In the genomic region with DNA sequence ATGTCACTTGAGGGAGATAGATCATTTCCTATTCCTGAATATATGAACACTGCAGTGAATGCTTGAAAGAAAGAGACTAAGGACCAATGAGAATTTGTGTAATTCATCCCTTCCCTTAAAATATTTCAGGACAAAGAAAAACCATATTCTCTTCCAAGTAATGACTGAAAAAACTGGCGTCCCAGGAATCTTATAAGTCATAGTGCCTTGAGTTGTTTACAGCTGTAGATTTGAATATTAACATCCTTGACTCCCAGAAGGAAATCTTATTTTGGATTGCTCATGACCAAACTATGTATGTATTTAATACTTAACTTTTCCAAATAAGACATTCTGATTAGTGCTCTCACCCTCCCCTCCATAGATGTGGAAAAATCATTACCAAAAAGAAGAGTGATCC, we compare ENCODE assay signal across 1 cellular context.
TF ChIP-seq lines count a peak whose summit lies in the region.

No MANE protein-coding gene starts in this region.

TF ChIP-seq in SK-N-SH treated with all-trans-retinoic acid at 6 μM for 48 hours, 23 proteins besides CTCF, POLR2A, EP300 and RAD21 (continued from another document):
- TF ChIP-seq, protein P1, sequence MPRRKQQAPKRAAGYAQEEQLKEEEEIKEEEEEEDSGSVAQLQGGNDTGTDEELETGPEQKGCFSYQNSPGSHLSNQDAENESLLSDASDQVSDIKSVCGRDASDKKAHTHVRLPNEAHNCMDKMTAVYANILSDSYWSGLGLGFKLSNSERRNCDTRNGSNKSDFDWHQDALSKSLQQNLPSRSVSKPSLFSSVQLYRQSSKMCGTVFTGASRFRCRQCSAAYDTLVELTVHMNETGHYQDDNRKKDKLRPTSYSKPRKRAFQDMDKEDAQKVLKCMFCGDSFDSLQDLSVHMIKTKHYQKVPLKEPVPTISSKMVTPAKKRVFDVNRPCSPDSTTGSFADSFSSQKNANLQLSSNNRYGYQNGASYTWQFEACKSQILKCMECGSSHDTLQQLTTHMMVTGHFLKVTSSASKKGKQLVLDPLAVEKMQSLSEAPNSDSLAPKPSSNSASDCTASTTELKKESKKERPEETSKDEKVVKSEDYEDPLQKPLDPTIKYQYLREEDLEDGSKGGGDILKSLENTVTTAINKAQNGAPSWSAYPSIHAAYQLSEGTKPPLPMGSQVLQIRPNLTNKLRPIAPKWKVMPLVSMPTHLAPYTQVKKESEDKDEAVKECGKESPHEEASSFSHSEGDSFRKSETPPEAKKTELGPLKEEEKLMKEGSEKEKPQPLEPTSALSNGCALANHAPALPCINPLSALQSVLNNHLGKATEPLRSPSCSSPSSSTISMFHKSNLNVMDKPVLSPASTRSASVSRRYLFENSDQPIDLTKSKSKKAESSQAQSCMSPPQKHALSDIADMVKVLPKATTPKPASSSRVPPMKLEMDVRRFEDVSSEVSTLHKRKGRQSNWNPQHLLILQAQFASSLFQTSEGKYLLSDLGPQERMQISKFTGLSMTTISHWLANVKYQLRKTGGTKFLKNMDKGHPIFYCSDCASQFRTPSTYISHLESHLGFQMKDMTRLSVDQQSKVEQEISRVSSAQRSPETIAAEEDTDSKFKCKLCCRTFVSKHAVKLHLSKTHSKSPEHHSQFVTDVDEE (CRISPR knock-in tag; IDR thresholded peaks at IDR 0.05) = no peak
- TF ChIP-seq POU6F1 (CRISPR knock-in tag; IDR thresholded peaks at IDR 0.05; ENCODE audit: borderline replicate concordance, low read depth) = no peak
TF ChIP-seq in SK-N-SH treated with all-trans-retinoic acid at 6 μM for 48 hours: peak in this region for 0.
